Comparison of ENCODE assay signal across 8 cellular contexts in the genomic region with DNA sequence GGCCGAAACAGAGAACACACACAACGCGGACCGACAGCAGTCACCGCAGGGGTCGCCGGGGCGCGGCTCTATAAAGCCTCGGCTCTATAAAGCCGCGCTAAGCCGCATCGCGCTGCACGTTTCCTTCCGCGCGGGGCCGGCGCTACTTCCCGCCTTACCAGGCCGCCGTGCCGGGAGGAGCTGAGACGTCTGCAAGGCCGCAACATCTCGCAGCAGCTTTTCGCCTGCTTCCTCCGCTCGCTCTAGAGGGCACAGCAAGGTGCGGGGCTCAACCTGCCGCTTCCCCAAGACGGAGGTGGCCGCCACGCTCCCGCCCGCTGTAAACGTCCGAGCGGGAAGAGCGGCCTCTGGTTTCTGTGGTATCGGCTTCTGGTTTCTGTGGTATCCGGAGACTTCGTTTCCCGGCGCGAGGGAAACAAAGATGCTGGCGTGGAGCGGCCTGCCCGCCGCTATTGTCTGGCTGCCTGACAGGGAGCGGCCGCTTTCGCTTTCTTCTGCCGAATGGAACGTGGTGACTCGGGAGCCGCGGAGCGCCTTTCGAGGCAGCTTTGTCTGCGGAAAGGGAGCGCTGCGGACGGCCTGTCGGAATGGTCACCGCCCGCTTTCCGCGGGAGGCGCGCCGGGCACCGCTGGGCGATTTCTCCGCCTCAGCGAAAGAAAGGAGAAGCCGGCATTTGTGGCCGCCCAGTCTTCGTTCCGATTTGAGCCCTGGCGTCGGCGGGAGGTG.
A peak's percentile ranks its signal among the peaks of the same experiment; 100 is the strongest.
DNase-seq lines count a peak whose midpoint lies in the region; ATAC-seq and TF ChIP-seq lines count a peak whose summit lies in the region.

No MANE protein-coding gene starts in this region.

- H3K36me3 Mint-ChIP-seq in activated naive CD4-positive, alpha-beta T cell treated with anti-CD3 and anti-CD28 coated beads for 36 hours (ENCODE audit: low read depth), result no peaks in the 10 kb centered on the region

- intact Hi-C loops in activated naive CD4-positive, alpha-beta T cell treated with anti-CD3 and anti-CD28 coated beads for 36 hours (cut with micrococcal nuclease), result loop anchor here (1.0 to 10.0 kb wide), 13 partner anchors 70 to 940 kb away; a partner anchor contains a TSS

- H3K27me3 Mint-ChIP-seq in activated naive CD4-positive, alpha-beta T cell treated with anti-CD3 and anti-CD28 coated beads for 36 hours (ENCODE audit: low read depth), result no peaks in the 10 kb centered on the region

- H3K27ac ChIP-seq in RWPE1 (peak overlapping the region; percentile 87), neutrophil (peak overlapping the region; percentile 63), subcutaneous abdominal adipose tissue (ENCODE audit: low read depth, low read length) (peak overlapping the region; percentile 94)

- peak overlapping the region; percentile 72 to 96 (median 91) for H3K9ac ChIP-seq in subcutaneous abdominal adipose tissue (ENCODE audit: low read length in 5 of 5)

- CTCF ChIA-PET in RWPE1 (lab: Yijun Ruan, JAX), result interaction anchor here (0.6 kb wide), 2 partner anchors 583 to 1721 kb away, joined by 3 read pairs; no protein-coding TSS in a partner anchor
- CTCF ChIA-PET in activated naive CD4-positive, alpha-beta T cell treated with anti-CD3 and anti-CD28 coated beads for 36 hours (lab: Charles Lee), result interaction anchor here (0.6 to 1.6 kb wide), 3 partner anchors 39 to 911 kb away, joined by 3 read pairs; a partner anchor contains a TSS

- peaks cover 31% of the 10 kb centered on the region for H3K4me1 Mint-ChIP-seq in activated naive CD4-positive, alpha-beta T cell treated with anti-CD3 and anti-CD28 coated beads for 36 hours (ENCODE audit: low read depth)

- H3K4me1 ChIP-seq in neutrophil (ENCODE audit: control insufficient read depth in 1 of 2, insufficient read depth in 1 of 2, low read depth in 1 of 2, low read length in 1 of 2), result peaks cover 16 to 18% of the 10 kb centered on the region in 2 experiments
- H3K4me1 ChIP-seq in subcutaneous abdominal adipose tissue (ENCODE audit: control insufficient read depth in 5 of 5, insufficient read depth in 5 of 5, low read length in 5 of 5), result peaks cover 5 to 28% (median 23%) of the 10 kb centered on the region in 5 donors

- peak overlapping the region; percentile 92 for H3K27ac Mint-ChIP-seq in activated naive CD4-positive, alpha-beta T cell treated with anti-CD3 and anti-CD28 coated beads for 36 hours

- DNase-seq in DMS 273 treated with DMSO at 0.1 percent for 48 hours (lab: John Stamatoyannopoulos, UW) (peak; percentile 36), HPDE6-E6E7 (ENCODE audit: extremely low spot score) (peak; percentile 13), RWPE1 (ENCODE audit: low spot score) (peak; percentile 50), germinal center (ENCODE audit: low spot score) (peak; percentile 76)
- DNase-seq in activated naive CD4-positive, alpha-beta T cell treated with anti-CD3 and anti-CD28 coated beads for 36 hours, result peak; percentile 84

- peaks cover 68% of the 10 kb centered on the region for H3K27me3 ChIP-seq in neutrophil
- no peaks in the 10 kb centered on the region for H3K27me3 ChIP-seq in subcutaneous abdominal adipose tissue (ENCODE audit: control insufficient read depth in 5 of 5, insufficient read depth in 4 of 5, low read length in 5 of 5)

- H3K9me3 ChIP-seq in neutrophil (no peaks in the 10 kb centered on the region), subcutaneous abdominal adipose tissue (ENCODE audit: control insufficient read depth in 5 of 5, low read length in 5 of 5) (no peaks in the 10 kb centered on the region)

- H3K4me3 ChIP-seq in neutrophil (ENCODE audit: low read depth in 1 of 2, low read length in 1 of 2), result peak overlapping the region; percentile 70 to 74
- H3K4me3 ChIP-seq in subcutaneous abdominal adipose tissue (ENCODE audit: low read depth in 1 of 5, low read length in 5 of 5), result peak overlapping the region; percentile 76 to 88 (median 82)

- no peaks in the 10 kb centered on the region for H3K9me3 Mint-ChIP-seq in activated naive CD4-positive, alpha-beta T cell treated with anti-CD3 and anti-CD28 coated beads for 36 hours

- no peak for TF ChIP-seq CTCF in RWPE1 (conservative IDR thresholded peaks at IDR 0.05; ENCODE audit: low read depth)
- no peak for TF ChIP-seq CTCF in neutrophil (IDR thresholded peaks at IDR 0.05)

- POLR2A ChIA-PET in RWPE1 (lab: Yijun Ruan, JAX; ENCODE audit: low non-redundant PET), result interaction anchor here (0.6 to 0.7 kb wide), 2 partner anchors 434 to 553 kb away, joined by 3 read pairs; a partner anchor contains a TSS

- H3K36me3 ChIP-seq in neutrophil (no peaks in the 10 kb centered on the region), subcutaneous abdominal adipose tissue (ENCODE audit: control insufficient read depth in 5 of 5, insufficient read depth in 5 of 5, low read length in 5 of 5) (no peaks in the 10 kb centered on the region)

- H3K4me3 Mint-ChIP-seq in activated naive CD4-positive, alpha-beta T cell treated with anti-CD3 and anti-CD28 coated beads for 36 hours, result peak overlapping the region; percentile 84

- ATAC-seq in GM19467 (IDR thresholded peaks at IDR 0.05; ENCODE audit: unreplicated experiment), result peak; percentile 77

Comparison
In these comparisons a context has a peak if more than half of its experiments do, and no peak if none do; other contexts are left out.
1. Peak in every context shown above with its lines: DNase-seq, ATAC-seq, H3K4me3 ChIP-seq and H3K27ac ChIP-seq.
2. DNase-seq: peak in every context shown above with its lines; median percentile 84 in activated naive CD4-positive, alpha-beta T cell treated with anti-CD3 and anti-CD28 coated beads for 36 hours; 76 in germinal center; 50 in RWPE1; 36 in DMS 273 treated with DMSO at 0.1 percent for 48 hours; 13 in HPDE6-E6E7.